20 cellular contexts compared by ENCODE assay signal in the genomic region with DNA sequence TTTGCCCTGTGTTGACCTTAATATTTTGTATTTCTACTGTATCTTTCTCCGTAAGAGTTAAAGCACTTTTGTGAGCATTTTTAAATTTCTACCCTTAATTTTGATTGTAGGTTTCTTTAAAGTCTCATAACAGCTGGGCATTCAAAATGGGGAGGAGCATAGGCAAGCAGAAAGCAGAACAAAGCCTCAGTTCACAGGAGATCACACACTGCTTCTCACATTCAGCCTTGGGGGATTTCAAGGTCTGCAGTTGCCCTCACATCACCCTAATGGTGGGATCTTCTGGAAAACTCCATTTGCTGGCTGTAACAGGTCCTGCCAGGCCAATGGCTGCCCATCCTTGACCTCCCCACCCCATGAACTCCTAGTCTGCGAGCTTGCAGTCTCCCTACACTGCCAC.
DNase-seq lines count a peak whose midpoint lies in the region; TF ChIP-seq lines count a peak whose summit lies in the region.
"Had no signal": no experiment of that assay in that cellular context is flagged by ENCODE, and none has a peak within 500 bp of the region (broad histone marks: within the 10 kb centered on the region; RNA-seq: fewer than 3 reads in every experiment).

No MANE protein-coding gene starts in this region.

- no peaks in the 10 kb centered on the region for H3K36me3 ChIP-seq in suprapubic skin
- H3K36me3 ChIP-seq: BLaER1 treated with 17β-estradiol and CSF1 and Interleukin-3, amounts not matched to agents 10 nM and 100 nM had no signal

- H3K9me3 ChIP-seq in suprapubic skin = no peaks in the 10 kb centered on the region
- H3K9me3 ChIP-seq: BLaER1 treated with 17β-estradiol and CSF1 and Interleukin-3, amounts not matched to agents 10 nM and 100 nM had no signal

- H3K4me1 Mint-ChIP-seq in activated naive CD4-positive, alpha-beta T cell treated with anti-CD3 and anti-CD28 coated beads for 36 hours (ENCODE audit: low read depth) = peaks cover 8% of the 10 kb centered on the region

- CTCF ChIA-PET in activated naive CD4-positive, alpha-beta T cell treated with anti-CD3 and anti-CD28 coated beads for 36 hours (lab: Charles Lee) = interaction anchor here (0.6 kb wide), 1 partner anchor 505 kb away, joined by 3 read pairs; no protein-coding TSS in a partner anchor

- no peak overlapping the region for H3K27ac ChIP-seq in suprapubic skin
- H3K27ac ChIP-seq: 22Rv1; BLaER1 treated with 17β-estradiol and CSF1 and Interleukin-3, amounts not matched to agents 10 nM and 100 nM; HL-60 had no signal

- no peak overlapping the region for H3K4me3 Mint-ChIP-seq in activated naive CD4-positive, alpha-beta T cell treated with anti-CD3 and anti-CD28 coated beads for 36 hours
- H3K4me3 Mint-ChIP-seq: B cell; CD8-positive, alpha-beta T cell; GM23338 had no signal

- intact Hi-C loops in activated naive CD4-positive, alpha-beta T cell treated with anti-CD3 and anti-CD28 coated beads for 36 hours (cut with micrococcal nuclease) = no loop called here

- no peak overlapping the region for H3K27ac Mint-ChIP-seq in activated naive CD4-positive, alpha-beta T cell treated with anti-CD3 and anti-CD28 coated beads for 36 hours
- H3K27ac Mint-ChIP-seq: B cell; CD8-positive, alpha-beta T cell; GM23338 had no signal

- H3K4me1 ChIP-seq in suprapubic skin = peaks cover 22% of the 10 kb centered on the region

- peak; percentile 33 to 44 for DNase-seq in AML-193 (lab: John Stamatoyannopoulos, UW)
- DNase-seq in OCI-M1 (lab: John Stamatoyannopoulos, UW) = peak; percentile 13
- DNase-seq in epidermal melanocyte (ENCODE audit: insufficient read length, low spot score) = peak; percentile 72
- peak; percentile 74 for DNase-seq in pons (ENCODE audit: low spot score)
- DNase-seq in suprapubic skin (ENCODE audit: low spot score in 2 of 2) = no peak
- DNase-seq in A172 (ENCODE audit: low spot score) = no peak
- no peak for DNase-seq in activated naive CD4-positive, alpha-beta T cell treated with anti-CD3 and anti-CD28 coated beads for 36 hours
- DNase-seq: CD8-positive, alpha-beta T cell; COR-L47; DMS 273 treated with DMSO at 0.1 percent for 48 hours; DMS53; DND-41; EL; HCEC 1CT had no signal

- no peak for TF ChIP-seq EP300 in suprapubic skin (IDR thresholded peaks at IDR 0.05)

- no peak for TF ChIP-seq CTCF in suprapubic skin (IDR thresholded peaks at IDR 0.05)

- peaks cover 41% of the 10 kb centered on the region for H3K27me3 Mint-ChIP-seq in activated naive CD4-positive, alpha-beta T cell treated with anti-CD3 and anti-CD28 coated beads for 36 hours (ENCODE audit: low read depth)

- no peak for TF ChIP-seq POLR2A in suprapubic skin (IDR thresholded peaks at IDR 0.05)

- peaks cover 4% of the 10 kb centered on the region for H3K27me3 ChIP-seq in suprapubic skin

- 86% methylated on average over 2 of the region's 2 CpGs for WGBS in suprapubic skin

- no peaks in the 10 kb centered on the region for H3K36me3 Mint-ChIP-seq in activated naive CD4-positive, alpha-beta T cell treated with anti-CD3 and anti-CD28 coated beads for 36 hours (ENCODE audit: low read depth)
- H3K36me3 Mint-ChIP-seq: CD8-positive, alpha-beta T cell had no signal

- H3K4me3 ChIP-seq in suprapubic skin = no peak overlapping the region
- H3K4me3 ChIP-seq: BLaER1 treated with 17β-estradiol and CSF1 and Interleukin-3, amounts not matched to agents 10 nM and 100 nM; GM12878; GM23338 had no signal

- no peaks in the 10 kb centered on the region for H3K9me3 Mint-ChIP-seq in activated naive CD4-positive, alpha-beta T cell treated with anti-CD3 and anti-CD28 coated beads for 36 hours
- H3K9me3 Mint-ChIP-seq: CD8-positive, alpha-beta T cell; GM23338 had no signal

Comparison
In these comparisons a context has a peak if more than half of its experiments do, and no peak if none do; other contexts are left out.
1. DNase-seq: peak in AML-193 (2 of 2), OCI-M1 (single experiment), epidermal melanocyte (single experiment) and pons (single experiment); none in suprapubic skin (0 of 2), A172 (single experiment) and activated naive CD4-positive, alpha-beta T cell treated with anti-CD3 and anti-CD28 coated beads for 36 hours (single experiment).